In the genomic region with DNA sequence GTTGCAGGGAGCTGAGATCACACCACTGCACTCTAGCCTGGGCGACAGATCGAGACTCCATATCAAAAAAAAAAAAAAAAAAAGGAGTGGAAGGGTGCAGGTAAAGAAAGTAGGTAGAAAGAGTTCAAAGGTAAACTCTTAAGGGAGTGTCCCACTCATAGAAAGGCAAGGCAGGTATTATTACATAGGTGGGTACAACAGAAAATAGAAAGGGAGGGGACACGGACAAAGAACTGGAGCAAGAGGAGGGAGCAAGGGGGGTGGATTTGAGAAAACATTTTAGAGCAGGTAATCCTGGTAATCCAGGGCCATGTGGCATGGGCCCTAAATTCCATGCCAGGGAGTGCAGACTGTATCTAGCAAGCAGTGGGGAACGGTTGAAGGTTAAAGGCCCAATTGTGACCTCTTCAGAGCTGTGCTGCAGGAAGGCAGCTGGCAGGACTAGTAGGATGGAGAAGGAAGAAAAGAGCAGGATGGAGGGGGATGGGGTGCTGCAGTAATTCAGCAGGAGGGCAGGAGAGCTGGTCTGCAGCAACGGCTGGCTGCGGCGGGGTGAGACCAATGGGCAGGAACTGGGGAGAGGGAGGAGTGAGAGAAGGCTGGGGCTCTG, we compare ENCODE assay signal across 2 cellular contexts.
TF ChIP-seq lines count a peak whose summit lies in the region.

No MANE protein-coding gene starts in this region.

TF ChIP-seq in H1, 55 proteins besides CTCF, POLR2A, EP300 and RAD21:
- no peak for TF ChIP-seq SP4 (IDR thresholded peaks at IDR 0.05; ENCODE audit: low read length)
- no peak for TF ChIP-seq RXRA (IDR thresholded peaks at IDR 0.05; ENCODE audit: insufficient read depth, low read depth, low read length)
- TF ChIP-seq EGR1 (IDR thresholded peaks at IDR 0.05; ENCODE audit: borderline replicate concordance, low read depth, low read length): no peak
- TF ChIP-seq KDM1A (IDR thresholded peaks at IDR 0.05; ENCODE audit: borderline replicate concordance, low read length): no peak
- TF ChIP-seq KDM5A (IDR thresholded peaks at IDR 0.05; ENCODE audit: low read length): no peak
- no peak for TF ChIP-seq SIRT6 (IDR thresholded peaks at IDR 0.05; ENCODE audit: low read length)
- no peak for TF ChIP-seq POLR2AphosphoS5 (IDR thresholded peaks at IDR 0.05; ENCODE audit: low read depth, low read length)
- no peak for TF ChIP-seq JUN (IDR thresholded peaks at IDR 0.05; ENCODE audit: low read depth, low read length)
- TF ChIP-seq YY1 (IDR thresholded peaks at IDR 0.05; ENCODE audit: low read depth, low read length): no peak
- no peak for TF ChIP-seq SAP30 (IDR thresholded peaks at IDR 0.05; ENCODE audit: insufficient read depth, insufficient replicate concordance, low read length)
- TF ChIP-seq RNF2 (IDR thresholded peaks at IDR 0.05; ENCODE audit: borderline replicate concordance, low read depth, low read length, missing control alignments, poor library complexity, severe bottlenecking): no peak
- no peak for TF ChIP-seq SIN3A (conservative IDR thresholded peaks at IDR 0.05 in 1 of 2, IDR thresholded peaks at IDR 0.05 in 1 of 2; ENCODE audit: low read depth in 1 of 2, low read length in 2 of 2)
- TF ChIP-seq TAF7 (optimal IDR thresholded peaks at IDR 0.05; ENCODE audit: borderline replicate concordance, low read depth, low read length): no peak
- TF ChIP-seq SUZ12 (IDR thresholded peaks at IDR 0.05; ENCODE audit: low read length): no peak
- no peak for TF ChIP-seq BRCA1 (IDR thresholded peaks at IDR 0.05; ENCODE audit: low read depth, low read length)

TF ChIP-seq in HepG2, 621 proteins besides CTCF, POLR2A, EP300 and RAD21:
- TF ChIP-seq SNRNP70 (IDR thresholded peaks at IDR 0.05; ENCODE audit: low read depth, low read length): no peak
- no peak for TF ChIP-seq ZNF333 (CRISPR knock-in tag; IDR thresholded peaks at IDR 0.05; ENCODE audit: borderline replicate concordance)
- TF ChIP-seq NPAS2 (CRISPR knock-in tag; IDR thresholded peaks at IDR 0.05; ENCODE audit: borderline replicate concordance): no peak
- TF ChIP-seq ZNF12 (CRISPR knock-in tag; IDR thresholded peaks at IDR 0.05): no peak
- TF ChIP-seq, protein P1, sequence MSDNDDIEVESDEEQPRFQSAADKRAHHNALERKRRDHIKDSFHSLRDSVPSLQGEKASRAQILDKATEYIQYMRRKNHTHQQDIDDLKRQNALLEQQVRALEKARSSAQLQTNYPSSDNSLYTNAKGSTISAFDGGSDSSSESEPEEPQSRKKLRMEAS (IDR thresholded peaks at IDR 0.05): no peak
- no peak for TF ChIP-seq ZNF274 (CRISPR knock-in tag; IDR thresholded peaks at IDR 0.05)
- TF ChIP-seq ZNF143 (CRISPR knock-in tag; IDR thresholded peaks at IDR 0.05): no peak
- TF ChIP-seq, protein P2, sequence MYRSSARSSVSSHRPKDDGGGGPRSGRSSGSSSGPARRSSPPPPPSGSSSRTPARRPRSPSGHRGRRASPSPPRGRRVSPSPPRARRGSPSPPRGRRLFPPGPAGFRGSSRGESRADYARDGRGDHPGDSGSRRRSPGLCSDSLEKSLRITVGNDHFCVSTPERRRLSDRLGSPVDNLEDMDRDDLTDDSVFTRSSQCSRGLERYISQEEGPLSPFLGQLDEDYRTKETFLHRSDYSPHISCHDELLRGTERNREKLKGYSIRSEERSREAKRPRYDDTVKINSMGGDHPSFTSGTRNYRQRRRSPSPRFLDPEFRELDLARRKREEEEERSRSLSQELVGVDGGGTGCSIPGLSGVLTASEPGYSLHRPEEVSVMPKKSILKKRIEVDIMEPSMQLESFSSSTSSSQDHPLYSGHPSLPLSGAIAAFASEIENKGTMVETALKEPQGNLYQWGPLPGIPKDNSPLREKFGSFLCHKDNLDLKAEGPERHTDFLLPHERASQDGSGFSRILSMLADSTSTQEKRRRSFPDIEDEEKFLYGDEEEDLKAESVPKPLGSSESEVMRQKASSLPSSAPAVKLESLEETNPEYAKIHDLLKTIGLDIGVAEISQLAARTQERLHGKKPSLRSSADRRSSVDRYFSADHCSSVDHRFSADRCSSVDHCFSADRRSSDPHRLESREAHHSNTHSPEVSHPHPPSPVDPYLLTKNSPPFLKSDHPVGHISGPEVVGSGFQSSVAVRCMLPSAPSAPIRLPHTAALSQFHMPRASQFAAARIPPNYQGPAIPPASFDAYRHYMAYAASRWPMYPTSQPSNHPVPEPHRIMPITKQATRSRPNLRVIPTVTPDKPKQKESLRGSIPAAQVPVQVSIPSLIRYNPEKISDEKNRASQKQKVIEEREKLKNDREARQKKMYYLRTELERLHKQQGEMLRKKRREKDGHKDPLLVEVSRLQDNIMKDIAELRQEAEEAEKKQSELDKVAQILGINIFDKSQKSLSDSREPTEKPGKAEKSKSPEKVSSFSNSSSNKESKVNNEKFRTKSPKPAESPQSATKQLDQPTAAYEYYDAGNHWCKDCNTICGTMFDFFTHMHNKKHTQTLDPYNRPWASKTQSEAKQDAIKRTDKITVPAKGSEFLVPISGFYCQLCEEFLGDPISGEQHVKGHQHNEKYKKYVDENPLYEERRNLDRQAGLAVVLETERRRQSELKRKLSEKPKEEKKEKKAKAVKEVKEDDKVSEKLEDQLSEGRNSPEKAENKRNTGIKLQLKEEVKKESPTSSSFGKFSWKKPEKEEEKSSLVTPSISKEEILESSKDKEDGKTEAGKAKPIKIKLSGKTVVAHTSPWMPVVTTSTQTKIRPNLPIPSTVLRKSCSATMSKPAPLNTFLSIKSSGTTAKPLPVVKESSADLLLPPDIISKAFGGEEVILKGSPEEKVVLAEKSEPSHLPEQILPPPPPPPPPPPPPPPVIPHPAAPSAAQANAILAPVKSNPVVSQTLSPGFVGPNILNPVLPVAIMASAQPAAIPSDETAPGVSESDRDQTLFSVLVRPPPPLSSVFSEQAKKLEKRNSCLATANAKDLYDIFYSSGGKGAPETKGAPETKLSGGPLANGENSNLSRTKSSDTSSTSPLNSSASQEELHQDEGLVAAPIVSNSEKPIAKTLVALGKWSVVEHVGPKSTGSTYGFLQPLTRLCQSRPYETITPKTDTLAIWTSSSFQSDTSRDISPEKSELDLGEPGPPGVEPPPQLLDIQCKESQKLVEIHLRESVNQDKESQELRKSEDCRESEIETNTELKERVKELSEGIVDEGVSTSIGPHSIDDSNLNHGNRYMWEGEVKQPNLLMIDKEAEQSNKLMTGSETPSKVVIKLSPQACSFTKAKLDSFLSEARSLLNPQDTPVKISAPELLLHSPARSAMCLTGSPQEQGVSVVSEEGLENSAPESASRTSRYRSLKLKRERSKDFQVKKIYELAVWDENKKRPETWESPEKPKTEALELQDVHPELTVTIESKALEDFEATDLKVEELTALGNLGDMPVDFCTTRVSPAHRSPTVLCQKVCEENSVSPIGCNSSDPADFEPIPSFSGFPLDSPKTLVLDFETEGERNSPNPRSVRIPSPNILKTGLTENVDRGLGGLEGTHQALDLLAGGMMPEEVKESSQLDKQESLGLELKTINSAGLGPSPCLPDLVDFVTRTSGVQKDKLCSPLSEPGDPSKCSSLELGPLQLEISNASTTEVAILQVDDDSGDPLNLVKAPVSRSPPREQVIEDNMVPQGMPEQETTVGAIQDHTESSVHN (CRISPR knock-in tag; IDR thresholded peaks at IDR 0.05): no peak
- no peak for TF ChIP-seq HOXA7 (CRISPR knock-in tag; IDR thresholded peaks at IDR 0.05)
- no peak for TF ChIP-seq ZFAT (CRISPR knock-in tag; conservative IDR thresholded peaks at IDR 0.05)
- no peak for TF ChIP-seq NCOR1 (IDR thresholded peaks at IDR 0.05; ENCODE audit: borderline replicate concordance, low read length)
- no peak for TF ChIP-seq HHEX (CRISPR knock-in tag; IDR thresholded peaks at IDR 0.05)
- TF ChIP-seq CHCHD3 (CRISPR knock-in tag; IDR thresholded peaks at IDR 0.05): no peak
- no peak for TF ChIP-seq ZNF224 (CRISPR knock-in tag; IDR thresholded peaks at IDR 0.05)
- TF ChIP-seq ZNF460 (CRISPR knock-in tag; IDR thresholded peaks at IDR 0.05; ENCODE audit: borderline replicate concordance): no peak
- no peak for TF ChIP-seq ZSCAN21 (CRISPR knock-in tag; IDR thresholded peaks at IDR 0.05; ENCODE audit: borderline replicate concordance)
- TF ChIP-seq HOXD1 (CRISPR knock-in tag; IDR thresholded peaks at IDR 0.05): no peak
- TF ChIP-seq, protein P3, sequence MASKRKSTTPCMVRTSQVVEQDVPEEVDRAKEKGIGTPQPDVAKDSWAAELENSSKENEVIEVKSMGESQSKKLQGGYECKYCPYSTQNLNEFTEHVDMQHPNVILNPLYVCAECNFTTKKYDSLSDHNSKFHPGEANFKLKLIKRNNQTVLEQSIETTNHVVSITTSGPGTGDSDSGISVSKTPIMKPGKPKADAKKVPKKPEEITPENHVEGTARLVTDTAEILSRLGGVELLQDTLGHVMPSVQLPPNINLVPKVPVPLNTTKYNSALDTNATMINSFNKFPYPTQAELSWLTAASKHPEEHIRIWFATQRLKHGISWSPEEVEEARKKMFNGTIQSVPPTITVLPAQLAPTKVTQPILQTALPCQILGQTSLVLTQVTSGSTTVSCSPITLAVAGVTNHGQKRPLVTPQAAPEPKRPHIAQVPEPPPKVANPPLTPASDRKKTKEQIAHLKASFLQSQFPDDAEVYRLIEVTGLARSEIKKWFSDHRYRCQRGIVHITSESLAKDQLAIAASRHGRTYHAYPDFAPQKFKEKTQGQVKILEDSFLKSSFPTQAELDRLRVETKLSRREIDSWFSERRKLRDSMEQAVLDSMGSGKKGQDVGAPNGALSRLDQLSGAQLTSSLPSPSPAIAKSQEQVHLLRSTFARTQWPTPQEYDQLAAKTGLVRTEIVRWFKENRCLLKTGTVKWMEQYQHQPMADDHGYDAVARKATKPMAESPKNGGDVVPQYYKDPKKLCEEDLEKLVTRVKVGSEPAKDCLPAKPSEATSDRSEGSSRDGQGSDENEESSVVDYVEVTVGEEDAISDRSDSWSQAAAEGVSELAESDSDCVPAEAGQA (IDR thresholded peaks at IDR 0.05; ENCODE audit: low read depth): no peak
- TF ChIP-seq, protein P3 (CRISPR knock-in tag; IDR thresholded peaks at IDR 0.05; ENCODE audit: borderline replicate concordance): no peak
- no peak for TF ChIP-seq ZNF879 (CRISPR knock-in tag; IDR thresholded peaks at IDR 0.05)
